ENCODE assay signal across 8 cellular contexts in the genomic region with DNA sequence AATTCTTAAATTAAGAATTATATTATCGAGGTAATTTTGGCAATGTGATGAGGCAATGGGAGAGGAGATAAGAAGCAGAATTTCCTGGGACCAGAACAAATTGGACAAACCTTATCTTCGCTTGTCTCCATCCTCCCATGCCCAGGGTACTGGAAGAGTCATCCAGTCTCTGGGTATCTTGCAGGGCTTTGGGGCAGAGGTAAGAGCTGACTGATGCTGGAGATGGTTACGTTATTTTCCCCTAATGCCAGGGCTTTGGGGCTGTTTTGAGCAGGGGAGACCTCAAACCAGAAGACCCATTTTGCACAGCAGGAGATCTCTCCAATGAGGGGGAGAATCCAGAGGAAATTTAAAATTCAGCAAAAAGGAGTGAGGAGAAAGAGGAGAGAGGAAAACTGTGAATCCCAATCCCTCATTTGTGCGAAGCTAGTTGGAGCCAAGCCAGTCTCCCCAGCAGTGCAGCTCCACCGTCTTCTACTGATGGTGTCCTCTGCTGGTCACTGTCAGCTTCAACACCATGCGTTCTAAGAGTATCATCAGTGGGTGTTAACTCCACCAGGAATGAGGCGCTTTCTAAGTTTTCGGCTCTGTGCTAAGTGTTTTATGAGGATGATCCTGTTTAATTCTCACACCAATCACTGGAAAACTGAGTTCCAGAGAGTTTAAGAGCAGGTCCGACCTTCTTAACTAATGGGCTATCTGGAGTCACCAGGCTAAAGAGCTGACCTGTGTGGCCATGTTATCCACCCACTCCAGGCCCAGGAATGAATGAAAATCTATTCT.
DNase-seq lines count a peak whose midpoint lies in the region; ATAC-seq and TF ChIP-seq lines count a peak whose summit lies in the region.

No MANE protein-coding gene starts in this region.

- H3K4me1 ChIP-seq in mucosa of descending colon (ENCODE audit: low read depth): no peaks in the 10 kb centered on the region

- H3K36me3 Mint-ChIP-seq in stimulated activated naive B cell treated with anti-CD40 and anti-IgM and Interleukin-4, amounts not matched to agents 10 μg/mL and 1 μg/mL and 100 μg/mL, for 72 hours: no peaks in the 10 kb centered on the region

- H3K36me3 ChIP-seq in mucosa of descending colon (ENCODE audit: low read depth): no peaks in the 10 kb centered on the region

- no peaks in the 10 kb centered on the region for H3K9me3 Mint-ChIP-seq in stimulated activated naive B cell treated with anti-CD40 and anti-IgM and Interleukin-4, amounts not matched to agents 10 μg/mL and 1 μg/mL and 100 μg/mL, for 72 hours

- peak; percentile 84 for ATAC-seq in HG03175 (IDR thresholded peaks at IDR 0.05; ENCODE audit: unreplicated experiment)
- peak; percentile 92 for ATAC-seq in mucosa of descending colon
- ATAC-seq in stimulated activated naive B cell treated with anti-CD40 and anti-IgM and Interleukin-4, amounts not matched to agents 10 μg/mL and 1 μg/mL and 100 μg/mL, for 72 hours (replicated peaks): peak; percentile 86 to 90

- intact Hi-C loops in mucosa of descending colon (cut with DNase I, micrococcal nuclease): no loop called here

- H3K27ac Mint-ChIP-seq in stimulated activated naive B cell treated with anti-CD40 and anti-IgM and Interleukin-4, amounts not matched to agents 10 μg/mL and 1 μg/mL and 100 μg/mL, for 72 hours: no peak overlapping the region

- peak; percentile 90 for DNase-seq in DMS 273 (lab: John Stamatoyannopoulos, UW; ENCODE audit: unreplicated experiment)
- DNase-seq in DMS 273 treated with DMSO at 0.1 percent for 48 hours (lab: John Stamatoyannopoulos, UW): no peak
- peak; percentile 48 for DNase-seq in NCI-H748 (lab: John Stamatoyannopoulos, UW; ENCODE audit: unreplicated experiment)
- DNase-seq in activated CD8-positive, alpha-beta memory T cell treated with anti-CD3 and anti-CD28 coated beads for 4 hours (ENCODE audit: low read depth in 2 of 2): peak; percentile 12 to 14
- DNase-seq in epidermal melanocyte (ENCODE audit: insufficient read length, low spot score): peak; percentile 55
- DNase-seq in mucosa of descending colon: peak in 2 of 3 donors; percentile 60 to 87
- peak; percentile 8 for DNase-seq in stimulated activated naive B cell treated with anti-CD40 and anti-IgM and Interleukin-4, amounts not matched to agents 10 μg/mL and 1 μg/mL and 100 μg/mL, for 72 hours

- no peak overlapping the region for H3K4me3 ChIP-seq in mucosa of descending colon

- no peak overlapping the region for H3K4me3 Mint-ChIP-seq in stimulated activated naive B cell treated with anti-CD40 and anti-IgM and Interleukin-4, amounts not matched to agents 10 μg/mL and 1 μg/mL and 100 μg/mL, for 72 hours

- H3K4me1 Mint-ChIP-seq in stimulated activated naive B cell treated with anti-CD40 and anti-IgM and Interleukin-4, amounts not matched to agents 10 μg/mL and 1 μg/mL and 100 μg/mL, for 72 hours: no peaks in the 10 kb centered on the region

- peaks cover 8 to 12% of the 10 kb centered on the region in 2 donors for H3K27me3 Mint-ChIP-seq in stimulated activated naive B cell treated with anti-CD40 and anti-IgM and Interleukin-4, amounts not matched to agents 10 μg/mL and 1 μg/mL and 100 μg/mL, for 72 hours

- TF ChIP-seq CTCF in mucosa of descending colon (IDR thresholded peaks at IDR 0.05): peak; percentile 76

- H3K9me3 ChIP-seq in mucosa of descending colon: no peaks in the 10 kb centered on the region
